Comparison of ENCODE assay signal across 5 cellular contexts in genomic region chr10:77093126-77093525, GRCh38.
"Had no signal": no experiment of that assay in that cellular context is flagged by ENCODE, and none has a peak within 500 bp of the region (broad histone marks: within the 10 kb centered on the region; RNA-seq: fewer than 3 reads in every experiment).

No MANE protein-coding gene starts in this region.

- ATAC-seq: HepG2, K562 had no signal

- H3K4me3 ChIP-seq: K562 had no signal

- H3K27ac ChIP-seq: HL-60 had no signal

- DNase-seq: IMR-90, KBM-7 had no signal
